In genomic region chr1:44812822-44813543, GRCh38 we compare ENCODE assay signal across 9 cellular contexts. TPM values are rescaled to one million over a fixed set of nuclear protein-coding genes. Genes with fewer than 3 reads are reported as not detected.
A peak's percentile ranks its signal among the peaks of the same experiment; 100 is the strongest.
DNase-seq lines count a peak whose midpoint lies in the region; ATAC-seq, FAIRE-seq and TF ChIP-seq lines count a peak whose summit lies in the region.
"Had no signal": no experiment of that assay in that cellular context is flagged by ENCODE, and none has a peak within 500 bp of the region (broad histone marks: within the 10 kb centered on the region; RNA-seq: fewer than 3 reads in every experiment).

No MANE protein-coding gene starts in this region.

- H3K18ac ChIP-seq in H1 (ENCODE audit: extremely low read depth, low read length): peak overlapping the region; percentile 95; the same call in 1 of the 2 replicates

- H3K36me3 ChIP-seq in KOPT-K1 (ENCODE audit: insufficient read depth, low read length) (no peaks in the 10 kb centered on the region), H1 (ENCODE audit: control insufficient read depth in 2 of 4, insufficient read depth in 4 of 4, low read length in 3 of 4) (no peaks in the 10 kb centered on the region; a peak in 1 of 8 replicates), mucosa of stomach (ENCODE audit: control insufficient read depth, insufficient read depth, low read length) (no peaks in the 10 kb centered on the region)

- H3K9me3 ChIP-seq in A549 (no peaks in the 10 kb centered on the region), KOPT-K1 (ENCODE audit: insufficient read depth, low read length, poor library complexity, severe bottlenecking) (no peaks in the 10 kb centered on the region), H1 (ENCODE audit: insufficient read depth in 2 of 2, low read depth in 1 of 2, low read length in 1 of 2) (no peaks in the 10 kb centered on the region), mucosa of stomach (ENCODE audit: control insufficient read depth, low read length) (no peaks in the 10 kb centered on the region)

- no peak overlapping the region for H4K5ac ChIP-seq in H1 (ENCODE audit: insufficient read length, low read depth, low read length)

- H4K8ac ChIP-seq in H1 (ENCODE audit: extremely low read depth, insufficient read depth, low read length): peak overlapping the region; percentile 63

- H3K27me3 ChIP-seq in H1 (replicated peaks in 1 of 4; ENCODE audit: control insufficient read depth in 3 of 4, extremely low read depth in 1 of 4, insufficient read depth in 3 of 4, low read length in 3 of 4) (peaks cover 0 to 8% (median 1%) of the 10 kb centered on the region in 4 experiments; a peak in 4 of 7 replicates), mucosa of stomach (ENCODE audit: control insufficient read depth, insufficient read depth, low read length) (no peaks in the 10 kb centered on the region)

- no peak overlapping the region for H2BK120ac ChIP-seq in H1 (replicated peaks; ENCODE audit: low read depth, low read length)

- TF ChIP-seq RAD21 in A549 (conservative IDR thresholded peaks at IDR 0.05 in 1 of 2, IDR thresholded peaks at IDR 0.05 in 1 of 2): no peak
- TF ChIP-seq RAD21 in H1 (IDR thresholded peaks at IDR 0.05 in 1 of 2, conservative IDR thresholded peaks at IDR 0.05 in 1 of 2; ENCODE audit: low read depth in 2 of 2, low read length in 2 of 2): no peak

- TF ChIP-seq POLR2A in A549 (IDR thresholded peaks at IDR 0.05; ENCODE audit: low read length) (no peak), H1 (IDR thresholded peaks at IDR 0.05; ENCODE audit: control extremely low read depth in 1 of 2, low read depth in 2 of 2, low read length in 2 of 2) (no peak)

- H2BK20ac ChIP-seq in H1 (ENCODE audit: low read length): 0 out of 2 replicates have a peak overlapping the region, but pooled peaks have one; percentile 18

- H2AFZ ChIP-seq in H1 (ENCODE audit: low read length): no peak overlapping the region; the same call in 1 of the 2 replicates

- peaks cover 6% of the 10 kb centered on the region; the same call in 1 of the 2 replicates for H3K23me2 ChIP-seq in H1 (ENCODE audit: low read depth, low read length)

- POLR2A ChIA-PET in A549 (lab: Yijun Ruan, JAX): interaction anchor here (0.6 to 4.0 kb wide), 4 partner anchors 8 to 91 kb away, joined by 3 to 34 read pairs (median 4); partner anchors contain the start of gene PLK3
- POLR2A ChIA-PET in H1 (lab: Charles Lee; ENCODE audit: partially characterized antibody): interaction anchor here (0.9 to 19.2 kb wide), 20 partner anchors 7 to 490 kb away, joined by 3 to 547 read pairs (median 5); partner anchors contain the start of genes BEST4, BTBD19, DYNLT4 and EIF2B3

- H3K4me2 ChIP-seq in A549 (peak overlapping the region; percentile 77), H1 (ENCODE audit: insufficient read depth in 1 of 2, low read depth in 2 of 2, low read length in 2 of 2) (peak overlapping the region; percentile 64 to 88)

- H3K4ac ChIP-seq in H1 (replicated peaks; ENCODE audit: insufficient read length, low read depth, low read length): peak overlapping the region; percentile 21

- no peaks in the 10 kb centered on the region for H4K20me1 ChIP-seq in H1 (replicated peaks in 1 of 2; ENCODE audit: control insufficient read depth in 1 of 2, insufficient read depth in 2 of 2, low read length in 2 of 2)

- peak overlapping the region in 3 of 4 experiments; percentile 59 to 66 (median 61); a peak in 4 of 7 replicates for H3K9ac ChIP-seq in H1 (replicated peaks in 1 of 4; ENCODE audit: extremely low read depth in 1 of 4, low read depth in 3 of 4, low read length in 3 of 4)
- peak overlapping the region; percentile 69 for H3K9ac ChIP-seq in mucosa of stomach (ENCODE audit: low read length)

- TF ChIP-seq CTCF in A549 (IDR thresholded peaks at IDR 0.05): no peak
- TF ChIP-seq CTCF in H1 (IDR thresholded peaks at IDR 0.05; ENCODE audit: control extremely low read depth in 1 of 3, insufficient read depth in 1 of 3, low read depth in 1 of 3, low read length in 3 of 3): no peak

- peak overlapping the region; percentile 55; the same call in 1 of the 2 replicates for H2BK12ac ChIP-seq in H1 (ENCODE audit: low read depth, low read length)

- TF ChIP-seq EP300 in A549 (IDR thresholded peaks at IDR 0.05) (no peak), H1 (IDR thresholded peaks at IDR 0.05; ENCODE audit: borderline replicate concordance in 1 of 2, low read depth in 2 of 2, low read length in 2 of 2) (no peak)

- peak overlapping the region; percentile 76 to 98 for H3K27ac ChIP-seq in A549
- peak overlapping the region; percentile 77 for H3K27ac ChIP-seq in KOPT-K1 (ENCODE audit: low read depth, low read length, poor library complexity, severe bottlenecking)
- no peak overlapping the region for H3K27ac ChIP-seq in H1 (ENCODE audit: low read depth, low read length)

- DNase-seq in A549 (ENCODE audit: low read depth in 1 of 2, low spot score in 1 of 2): no peak
- DNase-seq in H1 (ENCODE audit: low read depth in 1 of 2, low spot score in 2 of 2): peak in 1 of 2 experiments; percentile 78
- DNase-seq in NCI-H2107 (lab: John Stamatoyannopoulos, UW): no peak
- DNase-seq in foreskin melanocyte: no peak

- peak; percentile 4 to 5; a peak in 4 of 6 replicates for ATAC-seq in A549
- no peak for ATAC-seq in HG03280 (IDR thresholded peaks at IDR 0.05; ENCODE audit: unreplicated experiment)
- ATAC-seq in HG03432 (IDR thresholded peaks at IDR 0.05; ENCODE audit: unreplicated experiment): no peak

- H3K56ac ChIP-seq in H1 (replicated peaks; ENCODE audit: insufficient read length, low read depth, low read length): no peak overlapping the region

- no peaks in the 10 kb centered on the region for H3K79me2 ChIP-seq in H1 (ENCODE audit: control insufficient read depth in 1 of 2, insufficient read depth in 2 of 2, low read length in 2 of 2)

- no peak overlapping the region; the same call in 1 of the 2 replicates for H2AK5ac ChIP-seq in H1 (ENCODE audit: low read depth, low read length)

- H3K4me1 ChIP-seq in A549 (peaks cover 59% of the 10 kb centered on the region), H1 (replicated peaks in 1 of 4; ENCODE audit: control insufficient read depth in 3 of 4, insufficient read depth in 4 of 4, low read length in 3 of 4) (peaks cover 8 to 26% (median 18%) of the 10 kb centered on the region in 4 experiments), mucosa of stomach (ENCODE audit: control insufficient read depth, insufficient read depth, low read length) (peaks cover 40% of the 10 kb centered on the region)

- H3K4me3 ChIP-seq in A549 (no peak overlapping the region), H1 (ENCODE audit: extremely low read depth in 1 of 4, insufficient read depth in 2 of 4, low read depth in 3 of 4, low read length in 4 of 4) (peak overlapping the region; percentile 32 to 73 (median 64)), mucosa of stomach (ENCODE audit: low read length) (peak overlapping the region; percentile 49)

- H4K91ac ChIP-seq in H1 (replicated peaks; ENCODE audit: insufficient read length, low read length): peak overlapping the region; percentile 77

- H3K79me1 ChIP-seq in H1 (ENCODE audit: low read depth, low read length): no peaks in the 10 kb centered on the region

- no peak overlapping the region for H3K23ac ChIP-seq in H1 (ENCODE audit: insufficient read length)

- WGBS in A549 (ENCODE audit: missing lambda C conversion rate): 92% methylated on average over 20 of the region's 48 CpGs
- 33% methylated on average over 37 of the region's 48 CpGs; no CpG with 5 or more reads in 1 of the 2 experiments for WGBS in H1 (ENCODE audit: extremely low coverage in 1 of 2, insufficient coverage in 1 of 2, insufficient read length in 1 of 2, insufficient replicate concordance in 2 of 2, low coverage in 1 of 2, low lambda C conversion rate in 2 of 2, missing lambda C conversion rate in 1 of 2), 2 experiments

- no peak overlapping the region for H3K14ac ChIP-seq in H1 (ENCODE audit: insufficient read length)

- H2BK5ac ChIP-seq in H1 (ENCODE audit: low read depth, low read length): 0 out of 2 replicates have a peak overlapping the region, but pooled peaks have one; percentile 28

- peak overlapping the region; percentile 88; the same call in 1 of the 2 replicates for H2BK15ac ChIP-seq in H1 (ENCODE audit: low read length)

- CTCF ChIA-PET in A549 (lab: Yijun Ruan, JAX): interaction anchor here (0.9 to 5.8 kb wide), 6 partner anchors 8 to 82 kb away, joined by 3 to 41 read pairs (median 7); partner anchors contain the start of genes BEST4, PLK3 and RNU5D-1
- CTCF ChIA-PET in H1 (lab: Charles Lee; ENCODE audit: partially characterized antibody): interaction anchor here (0.6 to 6.0 kb wide), 12 partner anchors 9 to 535 kb away, joined by 3 to 51 read pairs (median 6); partner anchors contain the start of genes BEST4, HECTD3, PLK3 and UROD

- FAIRE-seq in A549 (lab: Jason Lieb, UNC): no peak
- no peak for FAIRE-seq in H1 (lab: Jason Lieb, UNC)
- FAIRE-seq: G401.6 had no signal

RNA-seq across cellular contexts. Expression of gene BTBD19, which starts 4.7 kb away (rescaled TPM):
- polyA plus RNA-seq in A549 (2011; rRNA removed) (4.2 and 4.7 TPM in 2 replicates), A549 (2017; fragmentation: RNase III; extraction: RNeasy Plus Mini Kit Qiagen cat#74134 plus additional on column Dnase treatment) (4.5 to 8.9 TPM (median 7.4 TPM) in 3 replicates), H1 (2011; rRNA removed) (1.1 and 1.6 TPM in 2 replicates)
- polyA plus RNA-seq in A549 (2012; cell fraction: cytosol; rRNA removed): 3.9 and 4.5 TPM in 2 replicates
- polyA plus RNA-seq in A549 (2012; cell fraction: nucleus; rRNA removed): 28.1 and 33.9 TPM in 2 replicates
- polyA minus RNA-seq in A549 (2011; rRNA and poly(A)+ RNA removed): 3.5 and 4.6 TPM in 2 replicates
- 1.1 and 1.5 TPM in 2 replicates for total RNA-seq in H1 (2021; fragmentation: NEBNext Ultra II Directional; extraction: Animal tissue kit (Norgen Biotek cat#: 25700))
- polyA plus RNA-seq in H1 (2011; cell fraction: cytosol; rRNA removed): 0.80 TPM
- 3.9 TPM for polyA plus RNA-seq in H1 (2011; cell fraction: nucleus; rRNA removed)
- 0.54 to 1.00 TPM (median 0.66 TPM) in 4 replicates for polyA plus RNA-seq in H1 (2012, experiment 1 of 2)
- polyA plus RNA-seq in H1 (2012, experiment 2 of 2): 0.52 TPM
- 1.4 TPM for polyA plus RNA-seq in H1 (2013, experiment 1 of 2)
- 1.1 TPM for polyA plus RNA-seq in H1 (2013, experiment 2 of 2)
- 0.39 and 1.0 TPM in 2 replicates for polyA minus RNA-seq in H1 (2011; rRNA and poly(A)+ RNA removed)
- 1.1 TPM for polyA minus RNA-seq in H1 (2011; cell fraction: cytosol; rRNA and poly(A)+ RNA removed)
- polyA minus RNA-seq in H1 (2011; cell fraction: nucleus; rRNA and poly(A)+ RNA removed): 2.0 TPM

RNA-seq across cellular contexts. Expression of gene DYNLT4, which starts 5.8 kb away (rescaled TPM):
- polyA plus RNA-seq in A549 (2011; rRNA removed) (0.21 TPM in 1 of 2 replicates, not detected in the other), A549 (2017; fragmentation: RNase III; extraction: RNeasy Plus Mini Kit Qiagen cat#74134 plus additional on column Dnase treatment) (0.12 to 0.18 TPM in 2 of 3 replicates, not detected in the other), H1 (2011; rRNA removed) (0.19 and 0.29 TPM in 2 replicates)
- 0.48 and 0.92 TPM in 2 replicates for polyA plus RNA-seq in A549 (2012; cell fraction: cytosol; rRNA removed)
- 0.70 and 0.84 TPM in 2 replicates for polyA plus RNA-seq in A549 (2012; cell fraction: nucleus; rRNA removed)
- polyA minus RNA-seq in A549 (2011; rRNA and poly(A)+ RNA removed): not detected in 2 replicates
- not detected in 2 replicates for total RNA-seq in H1 (2021; fragmentation: NEBNext Ultra II Directional; extraction: Animal tissue kit (Norgen Biotek cat#: 25700))
- polyA plus RNA-seq in H1 (2011; cell fraction: cytosol; rRNA removed): 0.16 TPM
- polyA plus RNA-seq in H1 (2011; cell fraction: nucleus; rRNA removed): not detected
- polyA plus RNA-seq in H1 (2012, experiment 1 of 2): not detected in 4 replicates
- polyA plus RNA-seq in H1 (2012, experiment 2 of 2): not detected
- not detected for polyA plus RNA-seq in H1 (2013, experiment 1 of 2)
- polyA plus RNA-seq in H1 (2013, experiment 2 of 2): not detected
- not detected in 2 replicates for polyA minus RNA-seq in H1 (2011; rRNA and poly(A)+ RNA removed)
- polyA minus RNA-seq in H1 (2011; cell fraction: cytosol; rRNA and poly(A)+ RNA removed): not detected
- 4.1 TPM for polyA minus RNA-seq in H1 (2011; cell fraction: nucleus; rRNA and poly(A)+ RNA removed)

RNA-seq across cellular contexts. Expression of gene PLK3, which starts 12.8 kb away (rescaled TPM):
- polyA plus RNA-seq in A549 (2011; rRNA removed) (12.6 and 16.0 TPM in 2 replicates), A549 (2017; fragmentation: RNase III; extraction: RNeasy Plus Mini Kit Qiagen cat#74134 plus additional on column Dnase treatment) (10.9 to 11.6 TPM (median 11.2 TPM) in 3 replicates), H1 (2011; rRNA removed) (12.3 and 21.9 TPM in 2 replicates)
- polyA plus RNA-seq in A549 (2012; cell fraction: cytosol; rRNA removed): 20.0 and 21.0 TPM in 2 replicates
- 109 and 111 TPM in 2 replicates for polyA plus RNA-seq in A549 (2012; cell fraction: nucleus; rRNA removed)
- 19.7 and 20.1 TPM in 2 replicates for polyA minus RNA-seq in A549 (2011; rRNA and poly(A)+ RNA removed)
- total RNA-seq in H1 (2021; fragmentation: NEBNext Ultra II Directional; extraction: Animal tissue kit (Norgen Biotek cat#: 25700)): 7.9 and 9.7 TPM in 2 replicates
- polyA plus RNA-seq in H1 (2011; cell fraction: cytosol; rRNA removed): 10.6 TPM
- 64.2 TPM for polyA plus RNA-seq in H1 (2011; cell fraction: nucleus; rRNA removed)
- polyA plus RNA-seq in H1 (2012, experiment 1 of 2): 4.9 to 9.1 TPM (median 8.2 TPM) in 4 replicates
- polyA plus RNA-seq in H1 (2012, experiment 2 of 2): 6.9 TPM
- polyA plus RNA-seq in H1 (2013, experiment 1 of 2): 7.1 TPM
- polyA plus RNA-seq in H1 (2013, experiment 2 of 2): 6.4 TPM
- 5.2 and 7.1 TPM in 2 replicates for polyA minus RNA-seq in H1 (2011; rRNA and poly(A)+ RNA removed)
- 3.7 TPM for polyA minus RNA-seq in H1 (2011; cell fraction: cytosol; rRNA and poly(A)+ RNA removed)
- polyA minus RNA-seq in H1 (2011; cell fraction: nucleus; rRNA and poly(A)+ RNA removed): 18.2 TPM

RNA-seq across cellular contexts. Expression of gene BEST4, which starts 25.0 kb away (rescaled TPM):
- 0.04 and 0.09 TPM in 2 replicates for polyA plus RNA-seq in A549 (2011; rRNA removed)
- 0.05 TPM in 2 replicates for polyA plus RNA-seq in A549 (2012; cell fraction: cytosol; rRNA removed)
- 0.27 and 0.30 TPM in 2 replicates for polyA plus RNA-seq in A549 (2012; cell fraction: nucleus; rRNA removed)
- polyA plus RNA-seq in A549 (2017; fragmentation: RNase III; extraction: RNeasy Plus Mini Kit Qiagen cat#74134 plus additional on column Dnase treatment): 0.07 to 0.08 TPM in 2 of 3 replicates, not detected in the other
- 0.25 TPM in 1 of 2 replicates, not detected in the other for polyA minus RNA-seq in A549 (2011; rRNA and poly(A)+ RNA removed)
- 0.80 and 1.4 TPM in 2 replicates for total RNA-seq in H1 (2021; fragmentation: NEBNext Ultra II Directional; extraction: Animal tissue kit (Norgen Biotek cat#: 25700))
- polyA plus RNA-seq in H1 (2011; rRNA removed): 0.76 and 0.86 TPM in 2 replicates
- polyA plus RNA-seq in H1 (2011; cell fraction: cytosol; rRNA removed): 1.1 TPM
- polyA plus RNA-seq in H1 (2011; cell fraction: nucleus; rRNA removed): 1.6 TPM
- polyA plus RNA-seq in H1 (2012, experiment 1 of 2): 1.1 to 1.7 TPM (median 1.3 TPM) in 4 replicates
- polyA plus RNA-seq in H1 (2012, experiment 2 of 2): 0.97 TPM
- 0.95 TPM for polyA plus RNA-seq in H1 (2013, experiment 1 of 2)
- polyA plus RNA-seq in H1 (2013, experiment 2 of 2): 0.72 TPM
- 0.24 and 0.25 TPM in 2 replicates for polyA minus RNA-seq in H1 (2011; rRNA and poly(A)+ RNA removed)
- polyA minus RNA-seq in H1 (2011; cell fraction: cytosol; rRNA and poly(A)+ RNA removed): not detected
- 0.90 TPM for polyA minus RNA-seq in H1 (2011; cell fraction: nucleus; rRNA and poly(A)+ RNA removed)

RNA-seq across cellular contexts. Expression of gene PTCH2, which starts 30.1 kb away (rescaled TPM):
- polyA plus RNA-seq in A549 (2011; rRNA removed): 0.14 and 0.25 TPM in 2 replicates
- 0.29 and 0.36 TPM in 2 replicates for polyA plus RNA-seq in A549 (2012; cell fraction: cytosol; rRNA removed)
- 2.8 and 2.9 TPM in 2 replicates for polyA plus RNA-seq in A549 (2012; cell fraction: nucleus; rRNA removed)
- polyA plus RNA-seq in A549 (2017; fragmentation: RNase III; extraction: RNeasy Plus Mini Kit Qiagen cat#74134 plus additional on column Dnase treatment): 0.22 to 0.32 TPM (median 0.25 TPM) in 3 replicates
- 0.08 and 0.63 TPM in 2 replicates for polyA minus RNA-seq in A549 (2011; rRNA and poly(A)+ RNA removed)
- total RNA-seq in H1 (2021; fragmentation: NEBNext Ultra II Directional; extraction: Animal tissue kit (Norgen Biotek cat#: 25700)): 1.2 and 1.5 TPM in 2 replicates
- polyA plus RNA-seq in H1 (2011; rRNA removed): 0.35 and 0.77 TPM in 2 replicates
- polyA plus RNA-seq in H1 (2011; cell fraction: cytosol; rRNA removed): 0.47 TPM
- 2.4 TPM for polyA plus RNA-seq in H1 (2011; cell fraction: nucleus; rRNA removed)
- 0.30 to 0.71 TPM (median 0.52 TPM) in 4 replicates for polyA plus RNA-seq in H1 (2012, experiment 1 of 2)
- polyA plus RNA-seq in H1 (2012, experiment 2 of 2): 0.18 TPM
- polyA plus RNA-seq in H1 (2013, experiment 1 of 2): 0.30 TPM
- polyA plus RNA-seq in H1 (2013, experiment 2 of 2): 0.24 TPM
- 0.15 and 0.25 TPM in 2 replicates for polyA minus RNA-seq in H1 (2011; rRNA and poly(A)+ RNA removed)
- polyA minus RNA-seq in H1 (2011; cell fraction: cytosol; rRNA and poly(A)+ RNA removed): 1.9 TPM
- polyA minus RNA-seq in H1 (2011; cell fraction: nucleus; rRNA and poly(A)+ RNA removed): 1.5 TPM

Comparison
In these comparisons a context has a peak if more than half of its experiments do, and no peak if none do; other contexts are left out.
1. ATAC-seq: peak in A549 (2 of 2); none in HG03280 (single experiment) and HG03432 (single experiment).
2. Of the 18 proteins assayed by ChIP-seq in both H1 and A549: peak only in H1: E2F6, PHF8 and RNF2; only in A549: none; in both: none; in neither: 15.